In the genomic region with DNA sequence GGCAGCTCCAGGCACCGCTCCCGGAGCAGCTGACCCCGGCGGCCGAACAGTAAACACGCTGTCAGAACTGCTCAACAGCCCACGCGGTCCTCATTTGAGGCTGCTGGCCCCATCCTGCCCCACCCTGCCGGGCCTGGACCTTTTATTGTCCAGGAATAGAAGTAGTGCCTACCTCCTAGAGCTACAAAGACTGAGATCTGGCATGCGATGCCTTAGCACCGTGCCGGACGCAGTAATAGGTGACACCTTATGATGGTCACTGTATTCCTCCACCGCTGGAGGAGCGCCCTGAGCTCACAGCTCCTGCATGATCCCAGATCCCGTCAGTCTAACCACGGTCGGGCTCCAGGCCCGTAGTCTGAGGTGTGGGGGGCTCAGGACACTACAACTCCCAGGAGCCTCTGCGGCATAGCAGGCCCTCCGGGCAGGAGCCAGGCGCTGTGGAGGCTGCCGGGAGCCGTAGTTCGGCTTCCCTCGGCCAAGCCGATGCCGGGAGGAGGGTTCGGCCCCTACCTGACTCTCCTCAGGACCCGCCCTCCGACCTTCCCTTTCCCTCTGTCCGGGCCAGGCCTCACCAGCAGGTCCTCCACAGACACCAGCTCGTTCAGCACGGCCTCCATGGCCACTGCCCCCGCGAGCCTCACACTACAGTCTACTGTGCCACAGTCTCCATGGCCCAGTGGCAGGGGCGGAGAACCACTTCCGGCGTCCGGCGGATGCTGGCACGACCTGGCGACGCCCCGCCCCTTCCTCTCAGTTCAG, we compare ENCODE assay signal across 8 cellular contexts. TPM values are rescaled to one million over a fixed set of nuclear protein-coding genes. Genes with fewer than 3 reads are reported as not detected.
A peak's percentile ranks its signal among the peaks of the same experiment; 100 is the strongest.
DNase-seq lines count a peak whose midpoint lies in the region; FAIRE-seq and TF ChIP-seq lines count a peak whose summit lies in the region.

A gene (minus strand): TSS at position 697 of the 762 bp plus-strand sequence. CDS start 77 bp downstream, at position 620.

- H4K20me1 ChIP-seq in Loucy (ENCODE audit: insufficient read depth, low read length, poor library complexity, severe bottlenecking) (peaks cover 22% of the 10 kb centered on the region), neural cell (ENCODE audit: insufficient read depth) (no peaks in the 10 kb centered on the region)

- DNase-seq in H54 (ENCODE audit: insufficient read length, low spot score) (peak; percentile 95), fibroblast of the aortic adventitia (ENCODE audit: low read depth) (peak; percentile 87), stomach (peak; percentile 96)
- peak; percentile 91 for DNase-seq in activated effector memory CD4-positive, alpha-beta T cell treated with Interleukin-2 at 50 U/mL for 16 hours

- H3K4me1 ChIP-seq in ES-I3 (ENCODE audit: insufficient read depth, low read length): peaks cover 6% of the 10 kb centered on the region; the same call in 1 of the 2 replicates
- peaks cover 7% of the 10 kb centered on the region for H3K4me1 ChIP-seq in Loucy (ENCODE audit: insufficient read depth, low read length, poor library complexity, severe bottlenecking)
- H3K4me1 ChIP-seq in stomach: peaks cover 17 to 70% (median 57%) of the 10 kb centered on the region in 4 donors

- TF ChIP-seq EP300 in neural cell (conservative IDR thresholded peaks at IDR 0.05; ENCODE audit: poor library complexity, severe bottlenecking) (no peak), stomach (IDR thresholded peaks at IDR 0.05) (no peak)

- 0 to 1% (median 0%) methylated on average over 19 to 45 of the region's 45 CpGs for WGBS in stomach, 5 donors

- H3K27ac ChIP-seq in neural cell (ENCODE audit: low read length): peak within 1 kb of the TSS; percentile 85
- H3K27ac ChIP-seq in stomach: peak within 1 kb of the TSS; percentile 87 to 97 (median 95)

- H3F3A ChIP-seq in Loucy (ENCODE audit: low read depth) (no peaks in the 10 kb centered on the region), neural cell (ENCODE audit: insufficient read depth, low read length, poor library complexity, severe bottlenecking) (no peaks in the 10 kb centered on the region)

- H3K4me3 ChIP-seq in Loucy (ENCODE audit: low read length, poor library complexity, severe bottlenecking) (peak within 1 kb of the TSS; percentile 100), fibroblast of the aortic adventitia (ENCODE audit: low read depth, low read length) (peak within 1 kb of the TSS; percentile 82), neural cell (ENCODE audit: low read length) (peak within 1 kb of the TSS; percentile 99), stomach (peak within 1 kb of the TSS; percentile 74 to 94 (median 81))

- H3K36me3 ChIP-seq in ES-I3 (ENCODE audit: insufficient read depth, low read length): peaks cover 3% of the 10 kb centered on the region; the same call in 1 of the 2 replicates
- no peaks in the 10 kb centered on the region for H3K36me3 ChIP-seq in Loucy (ENCODE audit: insufficient read depth, low read length)
- no peaks in the 10 kb centered on the region for H3K36me3 ChIP-seq in neural cell (ENCODE audit: insufficient read depth, low read length)
- H3K36me3 ChIP-seq in stomach: peaks cover 10 to 47% (median 38%) of the 10 kb centered on the region in 4 donors

- H3K9me3 ChIP-seq in ES-I3 (ENCODE audit: control insufficient read depth, insufficient read depth, low read length) (no peaks in the 10 kb centered on the region), Loucy (ENCODE audit: insufficient read depth, low read depth, low read length) (no peaks in the 10 kb centered on the region), neural cell (ENCODE audit: low read length) (no peaks in the 10 kb centered on the region), stomach (no peaks in the 10 kb centered on the region)

- intact Hi-C loops in stomach (cut with DNase I; ENCODE audit: low total_unique reads): no loop called here

- peak within 1 kb of the TSS; percentile 94 for H3K4me2 ChIP-seq in Loucy (ENCODE audit: low read depth, low read length, poor library complexity, severe bottlenecking)
- peak within 1 kb of the TSS; percentile 99 for H3K4me2 ChIP-seq in neural cell (ENCODE audit: low read length)

- no peaks in the 10 kb centered on the region for H3K27me3 ChIP-seq in Loucy (ENCODE audit: insufficient read depth, low read length, poor library complexity, severe bottlenecking)
- H3K27me3 ChIP-seq in neural cell (ENCODE audit: insufficient read depth, low read depth, low read length): no peaks in the 10 kb centered on the region
- H3K27me3 ChIP-seq in stomach: no peaks in the 10 kb centered on the region

- TF ChIP-seq POLR2A in H54 (IDR thresholded peaks at IDR 0.05; ENCODE audit: low read depth, low read length) (no peak; the same call in 1 of the 2 replicates), Raji (IDR thresholded peaks at IDR 0.05; ENCODE audit: insufficient read depth, low read depth, low read length) (peak; percentile 82), stomach (IDR thresholded peaks at IDR 0.05) (peak in 1 of 4 donors; percentile 71)

- H3K9me2 ChIP-seq in Loucy (replicated peaks; ENCODE audit: low read depth, low read length) (no peaks in the 10 kb centered on the region), neural cell (ENCODE audit: insufficient read depth, low read length) (no peaks in the 10 kb centered on the region)

- TF ChIP-seq RAD21 in neural cell (conservative IDR thresholded peaks at IDR 0.05): no peak

- peaks cover 61% of the 10 kb centered on the region for H3K79me2 ChIP-seq in Loucy (ENCODE audit: insufficient read depth, low read length)
- peaks cover 21% of the 10 kb centered on the region for H3K79me2 ChIP-seq in neural cell (replicated peaks; ENCODE audit: insufficient read depth, low read length)

- H3K9ac ChIP-seq in ES-I3 (ENCODE audit: low read depth, low read length) (peak within 1 kb of the TSS; percentile 100), Loucy (ENCODE audit: low read depth, low read length, poor library complexity, severe bottlenecking) (peak within 1 kb of the TSS; percentile 92), neural cell (ENCODE audit: low read length) (peak within 1 kb of the TSS; percentile 86)

- FAIRE-seq in H54 (lab: Jason Lieb, UNC): no peak

- H2AFZ ChIP-seq in Loucy (ENCODE audit: low read length): peak within 1 kb of the TSS; percentile 86
- peak within 1 kb of the TSS; percentile 89 for H2AFZ ChIP-seq in neural cell (ENCODE audit: low read depth, low read length)

- TF ChIP-seq CTCF in Loucy (conservative IDR thresholded peaks at IDR 0.05; ENCODE audit: low read length) (peak; percentile 83; the same call in 1 of the 2 replicates), fibroblast of the aortic adventitia (IDR thresholded peaks at IDR 0.05; ENCODE audit: insufficient read depth, low read length) (peak; percentile 91), neural cell (IDR thresholded peaks at IDR 0.05; ENCODE audit: poor library complexity, severe bottlenecking) (peak; percentile 94), stomach (IDR thresholded peaks at IDR 0.05) (peak in 5 of 7 experiments; percentile 85 to 94 (median 91))

TF ChIP-seq in neural cell, 6 proteins besides CTCF, POLR2A, EP300 and RAD21:
- TF ChIP-seq TAF1 (IDR thresholded peaks at IDR 0.05; ENCODE audit: low read depth) (peak; percentile 38), SMC3 (conservative IDR thresholded peaks at IDR 0.05; ENCODE audit: poor library complexity) (peak; percentile 66), MXI1 (conservative IDR thresholded peaks at IDR 0.05; ENCODE audit: poor library complexity, severe bottlenecking) (peak; percentile 94), POLR2AphosphoS5 (IDR thresholded peaks at IDR 0.05) (peak; percentile 93)
- TF ChIP-seq, protein P1, sequence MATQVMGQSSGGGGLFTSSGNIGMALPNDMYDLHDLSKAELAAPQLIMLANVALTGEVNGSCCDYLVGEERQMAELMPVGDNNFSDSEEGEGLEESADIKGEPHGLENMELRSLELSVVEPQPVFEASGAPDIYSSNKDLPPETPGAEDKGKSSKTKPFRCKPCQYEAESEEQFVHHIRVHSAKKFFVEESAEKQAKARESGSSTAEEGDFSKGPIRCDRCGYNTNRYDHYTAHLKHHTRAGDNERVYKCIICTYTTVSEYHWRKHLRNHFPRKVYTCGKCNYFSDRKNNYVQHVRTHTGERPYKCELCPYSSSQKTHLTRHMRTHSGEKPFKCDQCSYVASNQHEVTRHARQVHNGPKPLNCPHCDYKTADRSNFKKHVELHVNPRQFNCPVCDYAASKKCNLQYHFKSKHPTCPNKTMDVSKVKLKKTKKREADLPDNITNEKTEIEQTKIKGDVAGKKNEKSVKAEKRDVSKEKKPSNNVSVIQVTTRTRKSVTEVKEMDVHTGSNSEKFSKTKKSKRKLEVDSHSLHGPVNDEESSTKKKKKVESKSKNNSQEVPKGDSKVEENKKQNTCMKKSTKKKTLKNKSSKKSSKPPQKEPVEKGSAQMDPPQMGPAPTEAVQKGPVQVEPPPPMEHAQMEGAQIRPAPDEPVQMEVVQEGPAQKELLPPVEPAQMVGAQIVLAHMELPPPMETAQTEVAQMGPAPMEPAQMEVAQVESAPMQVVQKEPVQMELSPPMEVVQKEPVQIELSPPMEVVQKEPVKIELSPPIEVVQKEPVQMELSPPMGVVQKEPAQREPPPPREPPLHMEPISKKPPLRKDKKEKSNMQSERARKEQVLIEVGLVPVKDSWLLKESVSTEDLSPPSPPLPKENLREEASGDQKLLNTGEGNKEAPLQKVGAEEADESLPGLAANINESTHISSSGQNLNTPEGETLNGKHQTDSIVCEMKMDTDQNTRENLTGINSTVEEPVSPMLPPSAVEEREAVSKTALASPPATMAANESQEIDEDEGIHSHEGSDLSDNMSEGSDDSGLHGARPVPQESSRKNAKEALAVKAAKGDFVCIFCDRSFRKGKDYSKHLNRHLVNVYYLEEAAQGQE (IDR thresholded peaks at IDR 0.05; ENCODE audit: borderline replicate concordance): no peak

RNA-seq across cellular contexts. Expression of the gene that starts here (rescaled TPM):
- total RNA-seq in fibroblast of the aortic adventitia (ENCODE audit: low replicate concordance) (90.5 and 123 TPM in 2 replicates), stomach (100 to 1,000 TPM in 4 of 5 donors, 10 to 100 TPM in 1; 72.4 to 245 (median 192) TPM)
- polyA plus RNA-seq in neural cell (322 and 339 TPM in 2 replicates), stomach (100 to 1,000 TPM; 193 to 329 (median 284) TPM)
- 86.4 and 94.9 TPM in 2 replicates for polyA minus RNA-seq in neural cell

Comparison
In these comparisons a context has a peak if more than half of its experiments do, and no peak if none do; other contexts are left out.
1. Peak in every context shown above with its lines: DNase-seq, H3K4me3 ChIP-seq and H3K27ac ChIP-seq.